ENCODE assay signal across 17 cellular contexts in genomic region chr4:55424791-55425190, GRCh38. TPM values are rescaled to one million over a fixed set of nuclear protein-coding genes. Genes with fewer than 3 reads are reported as not detected.
A peak's percentile ranks its signal among the peaks of the same experiment; 100 is the strongest.
DNase-seq lines count a peak whose midpoint lies in the region; ATAC-seq and TF ChIP-seq lines count a peak whose summit lies in the region.
"Had no signal": no experiment of that assay in that cellular context is flagged by ENCODE, and none has a peak within 500 bp of the region (broad histone marks: within the 10 kb centered on the region; RNA-seq: fewer than 3 reads in every experiment).

No MANE protein-coding gene starts in this region.

- no peaks in the 10 kb centered on the region for H3K27me3 Mint-ChIP-seq in CD4-positive, alpha-beta T cell
- H3K27me3 Mint-ChIP-seq in mesothelial cell of epicardium (ENCODE audit: low read depth) = no peaks in the 10 kb centered on the region

- no peaks in the 10 kb centered on the region for H3K27me3 ChIP-seq in CD4-positive, alpha-beta T cell (ENCODE audit: control insufficient read depth, insufficient read depth, low read length)
- H3K27me3 ChIP-seq in dorsolateral prefrontal cortex = no peaks in the 10 kb centered on the region
- H3K27me3 ChIP-seq in right cardiac atrium (ENCODE audit: control insufficient read depth, insufficient read depth) = no peaks in the 10 kb centered on the region

- H3K4me3 ChIP-seq in SK-N-MC (no peak overlapping the region), dorsolateral prefrontal cortex (no peak overlapping the region), right cardiac atrium (ENCODE audit: low read length) (no peak overlapping the region)

- no peaks in the 10 kb centered on the region for H3K9me3 Mint-ChIP-seq in CD4-positive, alpha-beta T cell
- H3K9me3 Mint-ChIP-seq in mesothelial cell of epicardium = no peaks in the 10 kb centered on the region

- POLR2A ChIA-PET in CD4-positive, alpha-beta T cell (lab: Charles Lee) = no interaction called here

- no peak for TF ChIP-seq CTCF in CD4-positive, alpha-beta T cell (IDR thresholded peaks at IDR 0.05)
- TF ChIP-seq CTCF in dorsolateral prefrontal cortex (IDR thresholded peaks at IDR 0.05 in 54 of 56, conservative IDR thresholded peaks at IDR 0.05 in 2 of 56; ENCODE audit: low read depth in 1 of 56, partially characterized antibody in 56 of 56) = no peak
- no peak for TF ChIP-seq CTCF in mesothelial cell of epicardium (IDR thresholded peaks at IDR 0.05; ENCODE audit: unreplicated experiment)

- peak overlapping the region; percentile 21 for H3K27ac Mint-ChIP-seq in CD4-positive, alpha-beta T cell
- peak overlapping the region; percentile 41 for H3K27ac Mint-ChIP-seq in mesothelial cell of epicardium

- intact Hi-C loops in CD4-positive, alpha-beta T cell (cut with DNase I, micrococcal nuclease) = no loop called here
- intact Hi-C loops in dorsolateral prefrontal cortex (cut with DNase I) (loop anchor here in 1 of 2 donors (5.0 to 10.0 kb wide), 2 partner anchors 77 to 120 kb away; partner anchors contain the start of genes CLOCK and SRD5A3), right cardiac atrium (cut with DNase I) (no loop called here)

- no peak for ATAC-seq in CD4-positive, alpha-beta T cell (ENCODE audit: poor library complexity)
- ATAC-seq in GM21786 (IDR thresholded peaks at IDR 0.05; ENCODE audit: unreplicated experiment) (no peak), right cardiac atrium (no peak)
- ATAC-seq: HepG2 had no signal

- H3K9me3 ChIP-seq in CD4-positive, alpha-beta T cell (ENCODE audit: control insufficient read depth, low read length) = no peaks in the 10 kb centered on the region
- H3K9me3 ChIP-seq in SK-N-MC (ENCODE audit: low read depth, low read length) (no peaks in the 10 kb centered on the region), right cardiac atrium (ENCODE audit: control insufficient read depth, low read length) (no peaks in the 10 kb centered on the region)

- peaks cover 88% of the 10 kb centered on the region for H3K36me3 ChIP-seq in SK-N-MC (ENCODE audit: insufficient read depth, low read length)

- no peaks in the 10 kb centered on the region for H3K4me1 Mint-ChIP-seq in CD4-positive, alpha-beta T cell (ENCODE audit: low read depth)
- H3K4me1 Mint-ChIP-seq in mesothelial cell of epicardium = no peaks in the 10 kb centered on the region

- H3K4me1 ChIP-seq in right cardiac atrium (ENCODE audit: control insufficient read depth, insufficient read depth, low read length) = peaks cover 1% of the 10 kb centered on the region

- no peak overlapping the region for H3K9ac ChIP-seq in SK-N-MC (ENCODE audit: insufficient read length)

- H3K4me3 Mint-ChIP-seq in CD4-positive, alpha-beta T cell = no peak overlapping the region
- no peak overlapping the region for H3K4me3 Mint-ChIP-seq in mesothelial cell of epicardium

- no peak overlapping the region for H3K27ac ChIP-seq in CD4-positive, alpha-beta T cell (ENCODE audit: low read depth, low read length)
- 0 out of 2 replicates have a peak overlapping the region, but pooled peaks have one; percentile 48 for H3K27ac ChIP-seq in SK-N-MC
- H3K27ac ChIP-seq in dorsolateral prefrontal cortex = peak overlapping the region in 38 of 59 donors; percentile 1 to 63 (median 21)
- no peak overlapping the region for H3K27ac ChIP-seq in right cardiac atrium (ENCODE audit: low read length)

- DNase-seq in CD4-positive, alpha-beta T cell = no peak
- DNase-seq in SK-N-MC (ENCODE audit: low read depth, low spot score) = no peak
- no peak for DNase-seq in dorsolateral prefrontal cortex
- no peak for DNase-seq in mesothelial cell of epicardium (ENCODE audit: low spot score in 2 of 2, unreplicated experiment in 2 of 2)
- no peak for DNase-seq in activated effector memory CD4-positive, alpha-beta T cell treated with Interleukin-2 at 50 U/mL for 16 hours
- no peak for DNase-seq in NCI-H1092 (lab: John Stamatoyannopoulos, UW)
- DNase-seq in right cardiac atrium = no peak
- DNase-seq: C1 segment of cervical spinal cord, COR-L47, KBM-7, NCI-H1417, NCI-H187 treated with DMSO at 0.1 percent for 48 hours, NCI-H226, NCI-H82, SHP77 had no signal

- H3K36me3 Mint-ChIP-seq in CD4-positive, alpha-beta T cell (ENCODE audit: low read depth) = peaks cover 84% of the 10 kb centered on the region
- H3K36me3 Mint-ChIP-seq in mesothelial cell of epicardium = peaks cover 38% of the 10 kb centered on the region

- 86% methylated on average over 3 of the region's 3 CpGs for WGBS in right cardiac atrium

- CTCF ChIA-PET in CD4-positive, alpha-beta T cell (lab: Charles Lee) = no interaction called here

RNA-seq across cellular contexts. Expression of gene TMEM165, which starts 29.0 kb away (rescaled TPM):
- 10 to 100 TPM; 44.8 to 46.0 TPM for total RNA-seq in CD4-positive, alpha-beta T cell
- total RNA-seq in dorsolateral prefrontal cortex = 100 to 1,000 TPM in 101 of 120 experiments, 10 to 100 TPM in 19; 53.1 to 690 (median 173) TPM
- total RNA-seq in mesothelial cell of epicardium = 94.3 to 98.7 TPM (median 96.1 TPM) in 3 replicates
- total RNA-seq in right cardiac atrium = 10 to 100 TPM; 45.3 to 89.9 (median 53.1) TPM
- polyA plus RNA-seq in right cardiac atrium = 47.1 TPM

Comparison
In these comparisons a context has a peak if more than half of its experiments do, and no peak if none do; other contexts are left out.
1. H3K27ac ChIP-seq: peak in SK-N-MC (single experiment) and dorsolateral prefrontal cortex (38 of 59); none in CD4-positive, alpha-beta T cell (single experiment) and right cardiac atrium (single experiment).